Comparison of ENCODE assay signal across 10 cellular contexts in genomic region chr10:43075612-43076003, GRCh38. TPM values are rescaled to one million over a fixed set of nuclear protein-coding genes. Genes with fewer than 3 reads are reported as not detected.
DNase-seq lines count a peak whose midpoint lies in the region; ATAC-seq and TF ChIP-seq lines count a peak whose summit lies in the region.
"Had no signal": no experiment of that assay in that cellular context is flagged by ENCODE, and none has a peak within 500 bp of the region (broad histone marks: within the 10 kb centered on the region; RNA-seq: fewer than 3 reads in every experiment).

No MANE protein-coding gene starts in this region.

- H3K36me3 ChIP-seq in gastroesophageal sphincter (no peaks in the 10 kb centered on the region), MM.1S (replicated peaks; ENCODE audit: insufficient read depth, low read length) (no peaks in the 10 kb centered on the region)

- no peaks in the 10 kb centered on the region for H3K9me2 ChIP-seq in MM.1S (replicated peaks; ENCODE audit: insufficient read depth, low read length)

- H3K27ac ChIP-seq in gastroesophageal sphincter (no peak overlapping the region), MM.1S (ENCODE audit: low read length) (no peak overlapping the region)
- H3K27ac ChIP-seq: KMS-11, SK-N-MC had no signal

- H2AFZ ChIP-seq in MM.1S (ENCODE audit: low read length) = no peak overlapping the region

- H4K20me1 ChIP-seq in MM.1S (ENCODE audit: insufficient read depth, low read length) = no peaks in the 10 kb centered on the region

- no peak for TF ChIP-seq EP300 in gastroesophageal sphincter (IDR thresholded peaks at IDR 0.05)

- no peak overlapping the region for H3K4me3 ChIP-seq in gastroesophageal sphincter
- no peak overlapping the region for H3K4me3 ChIP-seq in MM.1S (ENCODE audit: low read length)
- H3K4me3 ChIP-seq: SK-N-MC had no signal

- DNase-seq in Daoy (ENCODE audit: low read depth) = peak; percentile 12
- DNase-seq in HCEC 1CT = peak; percentile 5
- peak; percentile 8 for DNase-seq in SK-MEL-5 (ENCODE audit: low read depth, low spot score)
- DNase-seq in left kidney (ENCODE audit: low read depth, low spot score) = peak; percentile 29
- DNase-seq in MM.1S = no peak
- DNase-seq: stimulated activated CD4-positive, alpha-beta T cell treated with anti-CD3 and anti-CD28 coated beads, Interleukin-12 subunit alpha, Interleukin-12 subunit beta, amount 100 ng/mL, for 4 hours had no signal

- ATAC-seq in gastroesophageal sphincter (no peak), HG02588 (IDR thresholded peaks at IDR 0.05; ENCODE audit: unreplicated experiment) (no peak)

- no peaks in the 10 kb centered on the region for H3K79me2 ChIP-seq in MM.1S (ENCODE audit: low read length)

- TF ChIP-seq CTCF in gastroesophageal sphincter (IDR thresholded peaks at IDR 0.05) (no peak), MM.1S (IDR thresholded peaks at IDR 0.05; ENCODE audit: low read length) (no peak)

- H3F3A ChIP-seq in MM.1S (ENCODE audit: insufficient read depth, low read length) = no peaks in the 10 kb centered on the region

- no CpG with 5 or more reads among the region's 5 CpGs for WGBS in gastroesophageal sphincter (ENCODE audit: low coverage in 1 of 2), 2 donors

- no peak overlapping the region for H3K4me2 ChIP-seq in MM.1S (ENCODE audit: low read depth, low read length)
- H3K4me2 ChIP-seq: KMS-11 had no signal

- H3K9me3 ChIP-seq in gastroesophageal sphincter (no peaks in the 10 kb centered on the region), MM.1S (replicated peaks; ENCODE audit: insufficient read depth, low read length) (no peaks in the 10 kb centered on the region)

- H3K9ac ChIP-seq in MM.1S (ENCODE audit: low read length) = no peak overlapping the region
- H3K9ac ChIP-seq: KMS-11 had no signal

- in situ Hi-C loops in SK-MEL-5 (cut with HindIII; ENCODE audit: low pct_unique_long_range_greater_than_20kb, low sequenced_read_pairs) = no loop called here

- H3K4me1 ChIP-seq in gastroesophageal sphincter (peaks cover 0 to 25% (median 4%) of the 10 kb centered on the region in 3 donors), MM.1S (ENCODE audit: low read length) (no peaks in the 10 kb centered on the region)

- H3K27me3 ChIP-seq in gastroesophageal sphincter (peaks cover 92% of the 10 kb centered on the region), MM.1S (replicated peaks; ENCODE audit: insufficient read depth, low read length) (0 out of 2 replicates have a peak, but pooled peaks cover 8% of the 10 kb centered on the region)

- TF ChIP-seq POLR2A in gastroesophageal sphincter (IDR thresholded peaks at IDR 0.05) = no peak

RNA-seq across cellular contexts. Expression of gene RET, which starts 1.3 kb away (rescaled TPM):
- 0.17 and 2.0 TPM in 2 replicates for total RNA-seq in Daoy (2014; rRNA removed; shearing (Covaris generic))
- 0.24 TPM in 1 of 2 replicates, not detected in the other for total RNA-seq in SK-MEL-5 (2014; rRNA removed; shearing (Covaris generic))
- polyA plus RNA-seq in SK-MEL-5 (2015; cell fraction: cytosol; rRNA removed) = 0.67 and 0.75 TPM in 2 replicates
- polyA plus RNA-seq in SK-MEL-5 (2015; cell fraction: nucleus; rRNA removed) = 0.75 and 1.4 TPM in 2 replicates
- 1 to 10 TPM; 1.4 to 3.9 (median 1.8) TPM for total RNA-seq in gastroesophageal sphincter
